In genomic region chr1:160108888-160109662, GRCh38 we compare ENCODE assay signal across 8 cellular contexts. TPM values are rescaled to one million over a fixed set of nuclear protein-coding genes. Genes with fewer than 3 reads are reported as not detected.
A peak's percentile ranks its signal among the peaks of the same experiment; 100 is the strongest.
DNase-seq lines count a peak whose midpoint lies in the region; ATAC-seq, FAIRE-seq and TF ChIP-seq lines count a peak whose summit lies in the region.

No MANE protein-coding gene starts in this region.

- no peak overlapping the region for H3K4me3 Mint-ChIP-seq in activated CD8-positive, alpha-beta memory T cell treated with anti-CD3 and anti-CD28 coated beads, Interleukin-2, amount 10 ng/mL, durations not matched to agents 7 days and 5 days
- no peak overlapping the region for H3K4me3 Mint-ChIP-seq in MCF 10A (ENCODE audit: unreplicated experiment)

- H3K27ac ChIP-seq in OCI-LY3 (ENCODE audit: low read length) (no peak overlapping the region), HepG2 (ENCODE audit: extremely low read length, insufficient read depth, low read length) (peak overlapping the region; percentile 70)

- H3K27ac Mint-ChIP-seq in activated CD8-positive, alpha-beta memory T cell treated with anti-CD3 and anti-CD28 coated beads, Interleukin-2, amount 10 ng/mL, durations not matched to agents 7 days and 5 days, result peak overlapping the region; percentile 20
- H3K27ac Mint-ChIP-seq in MCF 10A (ENCODE audit: low read depth, unreplicated experiment), result no peak overlapping the region

- H3K4me2 ChIP-seq in OCI-LY3 (ENCODE audit: low read length) (no peak overlapping the region), HepG2 (ENCODE audit: low read depth, low read length) (peak overlapping the region; percentile 79)

- no peaks in the 10 kb centered on the region for H3K9me3 Mint-ChIP-seq in activated CD8-positive, alpha-beta memory T cell treated with anti-CD3 and anti-CD28 coated beads, Interleukin-2, amount 10 ng/mL, durations not matched to agents 7 days and 5 days (ENCODE audit: low read depth)
- H3K9me3 Mint-ChIP-seq in MCF 10A (ENCODE audit: unreplicated experiment), result no peaks in the 10 kb centered on the region

- no peaks in the 10 kb centered on the region for H4K20me1 ChIP-seq in OCI-LY3 (ENCODE audit: insufficient read depth, low read length)
- no peaks in the 10 kb centered on the region for H4K20me1 ChIP-seq in HepG2 (ENCODE audit: insufficient read depth, low read length)

- H3K9ac ChIP-seq in OCI-LY3 (ENCODE audit: low read length), result no peak overlapping the region
- H3K9ac ChIP-seq in HepG2 (ENCODE audit: insufficient read depth, low read depth, low read length), result peak overlapping the region; percentile 24; the same call in 1 of the 2 replicates

- H3K4me3 ChIP-seq in OCI-LY3 (ENCODE audit: low read length) (no peak overlapping the region), HepG2 (replicated peaks in 1 of 3; ENCODE audit: insufficient read depth in 1 of 3, low read depth in 2 of 3, low read length in 3 of 3) (peak overlapping the region in 2 of 3 experiments; percentile 19 to 38; a peak in 2 of 6 replicates)

- H3K27me3 Mint-ChIP-seq in activated CD8-positive, alpha-beta memory T cell treated with anti-CD3 and anti-CD28 coated beads, Interleukin-2, amount 10 ng/mL, durations not matched to agents 7 days and 5 days, result no peaks in the 10 kb centered on the region
- no peaks in the 10 kb centered on the region for H3K27me3 Mint-ChIP-seq in MCF 10A (ENCODE audit: insufficient read depth, unreplicated experiment)

- peak; percentile 63 for DNase-seq in activated CD8-positive, alpha-beta memory T cell treated with anti-CD3 and anti-CD28 coated beads, Interleukin-2, amount 10 ng/mL, durations not matched to agents 7 days and 5 days
- DNase-seq in activated CD8-positive, alpha-beta memory T cell treated with anti-CD3 and anti-CD28 coated beads for 24 hours, result no peak
- DNase-seq in MCF 10A (ENCODE audit: unreplicated experiment) (peak; percentile 88), HepG2 (ENCODE audit: low spot score) (peak; percentile 80), NCI-H2081 treated with DMSO at 0.1 percent for 48 hours (lab: John Stamatoyannopoulos, UW) (no peak), omental fat pad (ENCODE audit: low spot score) (no peak)

- 0% methylated on average over 5 of the region's 6 CpGs for WGBS in HepG2 (ENCODE audit: low lambda C conversion rate)

- CTCF ChIA-PET in activated CD8-positive, alpha-beta memory T cell treated with anti-CD3 and anti-CD28 coated beads, Interleukin-2, amount 10 ng/mL, durations not matched to agents 7 days and 5 days (lab: Charles Lee), result interaction anchor here (1.0 to 2.2 kb wide), 9 partner anchors 8 to 183 kb away, joined by 3 to 11 read pairs (median 6); partner anchors contain the start of gene IGSF8
- CTCF ChIA-PET in MCF 10A (lab: Yijun Ruan, JAX), result interaction anchor here (0.5 to 13.2 kb wide), 28 partner anchors 8 to 307 kb away, joined by 3 to 243 read pairs (median 5); partner anchors contain the start of genes CASQ1, IGSF8 and PEA15
- CTCF ChIA-PET in HepG2 (lab: Yijun Ruan, JAX; ENCODE audit: low intra/inter-chr PET ratio, low total read pairs), result interaction anchor here (0.7 kb wide), 1 partner anchor 55 kb away, joined by 3 read pairs; no protein-coding TSS in a partner anchor

- TF ChIP-seq CTCF in OCI-LY3 (IDR thresholded peaks at IDR 0.05; ENCODE audit: low read depth, low read length) (peak; percentile 72), MCF 10A (IDR thresholded peaks at IDR 0.05; ENCODE audit: unreplicated experiment) (peak; percentile 52), HepG2 (CRISPR knock-in tag; IDR thresholded peaks at IDR 0.05) (peak; percentile 52), omental fat pad (IDR thresholded peaks at IDR 0.05) (no peak)

- 0 out of 2 replicates have a peak, but pooled peaks have one; percentile 12 for TF ChIP-seq RAD21 in HepG2 (CRISPR knock-in tag; IDR thresholded peaks at IDR 0.05)

- peak; percentile 79 for FAIRE-seq in HepG2 (lab: Jason Lieb, UNC)

- BruUV-seq in MCF 10A (replicated peaks; lab: Mats Ljungman, UMichigan) (no TSS peak), HepG2 (replicated peaks; lab: Mats Ljungman, UMichigan) (no TSS peak)

- no peak for TF ChIP-seq POLR2A in HepG2 (IDR thresholded peaks at IDR 0.05; ENCODE audit: insufficient read depth in 1 of 2, low read depth in 2 of 2, low read length in 2 of 2)

- H3K27me3 ChIP-seq in OCI-LY3 (ENCODE audit: low read depth, low read length), result peaks cover 5% of the 10 kb centered on the region; the same call in 1 of the 2 replicates
- no peaks in the 10 kb centered on the region for H3K27me3 ChIP-seq in HepG2 (ENCODE audit: control insufficient read depth in 1 of 2, insufficient read depth in 2 of 2, low read length in 2 of 2)

- no peaks in the 10 kb centered on the region for H3K36me3 Mint-ChIP-seq in activated CD8-positive, alpha-beta memory T cell treated with anti-CD3 and anti-CD28 coated beads, Interleukin-2, amount 10 ng/mL, durations not matched to agents 7 days and 5 days
- no peaks in the 10 kb centered on the region for H3K36me3 Mint-ChIP-seq in MCF 10A (ENCODE audit: insufficient read depth, unreplicated experiment)

- H3K4me1 Mint-ChIP-seq in activated CD8-positive, alpha-beta memory T cell treated with anti-CD3 and anti-CD28 coated beads, Interleukin-2, amount 10 ng/mL, durations not matched to agents 7 days and 5 days, result peaks cover 3% of the 10 kb centered on the region
- peaks cover 12% of the 10 kb centered on the region for H3K4me1 Mint-ChIP-seq in MCF 10A (ENCODE audit: insufficient read depth, unreplicated experiment)

- peaks cover 7% of the 10 kb centered on the region; the same call in 1 of the 2 replicates for H3K4me1 ChIP-seq in OCI-LY3 (ENCODE audit: low read length)
- H3K4me1 ChIP-seq in HepG2 (ENCODE audit: insufficient read depth, low read length), result peaks cover 75% of the 10 kb centered on the region

- peak; percentile 42 for ATAC-seq in activated CD8-positive, alpha-beta memory T cell treated with anti-CD3 and anti-CD28 coated beads, Interleukin-2, amount 10 ng/mL, durations not matched to agents 7 days and 5 days
- ATAC-seq in HepG2, result peak; percentile 77
- no peak for ATAC-seq in GM21825 (IDR thresholded peaks at IDR 0.05; ENCODE audit: unreplicated experiment)
- ATAC-seq in omental fat pad (ENCODE audit: low FRiP score), result no peak

- H3K36me3 ChIP-seq in OCI-LY3 (replicated peaks; ENCODE audit: low read depth, low read length) (no peaks in the 10 kb centered on the region), HepG2 (replicated peaks in 1 of 2; ENCODE audit: control insufficient read depth in 1 of 2, insufficient read depth in 2 of 2, low read length in 2 of 2) (no peaks in the 10 kb centered on the region; a peak in 1 of 5 replicates)

- H3K79me2 ChIP-seq in OCI-LY3 (ENCODE audit: low read length) (no peaks in the 10 kb centered on the region), HepG2 (ENCODE audit: insufficient read depth, low read length) (no peaks in the 10 kb centered on the region)

- POLR2A ChIA-PET in MCF 10A (lab: Yijun Ruan, JAX), result interaction anchor here (1.0 to 1.6 kb wide), 4 partner anchors 8 to 182 kb away, joined by 3 to 5 read pairs (median 4); partner anchors contain the start of genes IGSF8 and PEX19
- POLR2A ChIA-PET in HepG2 (lab: Yijun Ruan, JAX), result no interaction called here

- intact Hi-C loops in MCF 10A (cut with micrococcal nuclease), result no loop called here
- intact Hi-C loops in HepG2 (cut with micrococcal nuclease; ENCODE audit: unreplicated experiment), result loop anchor here (2.0 kb wide), 1 partner anchor 144 kb away; no protein-coding TSS in a partner anchor

- H2AFZ ChIP-seq in OCI-LY3 (ENCODE audit: low read depth, low read length), result peak overlapping the region; percentile 81
- no peak overlapping the region for H2AFZ ChIP-seq in HepG2 (ENCODE audit: low read length)

- no peaks in the 10 kb centered on the region for H3K9me3 ChIP-seq in OCI-LY3 (ENCODE audit: insufficient read depth, low read length)
- no peaks in the 10 kb centered on the region for H3K9me3 ChIP-seq in HepG2 (ENCODE audit: low read length)

- in situ Hi-C loops in HepG2 (cut with HindIII; ENCODE audit: extremely low pct_ligation_motif_present, low pct_unique_long_range_greater_than_20kb), result loop anchor here (10.0 kb wide), 1 partner anchor 106 kb away; no protein-coding TSS in a partner anchor

- TF ChIP-seq EP300 in HepG2 (IDR thresholded peaks at IDR 0.05; ENCODE audit: low read depth in 2 of 2, low read length in 2 of 2) (peak in 1 of 2 experiments; percentile 59; a peak in 1 of 4 replicates), HepG2 (CRISPR knock-in tag; IDR thresholded peaks at IDR 0.05; ENCODE audit: borderline replicate concordance) (no peak)

RNA-seq across cellular contexts. Expression of gene ATP1A2, which starts 6.5 kb away (rescaled TPM):
- total RNA-seq in activated CD8-positive, alpha-beta memory T cell treated with anti-CD3 and anti-CD28 coated beads, Interleukin-2, amount 10 ng/mL, durations not matched to agents 7 days and 5 days, result not detected
- total RNA-seq in MCF 10A (2022) (0.07 TPM in 1 of 2 replicates, not detected in the other), HepG2 (2016; rRNA removed; fragmentation: Illumina TruSeq; extraction: Trizol) (not detected in 2 replicates), omental fat pad (10 to 100 TPM; 45.5 to 91.1 (median 76.3) TPM)
- total RNA-seq in HepG2 (2016; cell fraction: cytosol; rRNA removed; fragmentation: Illumina TruSeq; extraction: Trizol; ENCODE audit: low read depth), result not detected in 2 replicates
- total RNA-seq in HepG2 (2016; cell fraction: insoluble cytoplasmic fraction; rRNA removed; fragmentation: Illumina TruSeq; extraction: Trizol), result 0.02 TPM in 1 of 2 replicates, not detected in the other
- 0.03 TPM in 1 of 2 replicates, not detected in the other for total RNA-seq in HepG2 (2016; cell fraction: membrane; rRNA removed; fragmentation: Illumina TruSeq; extraction: Trizol)
- not detected in 2 replicates for total RNA-seq in HepG2 (2016; cell fraction: nucleus; rRNA removed; fragmentation: Illumina TruSeq; extraction: Trizol)
- polyA plus RNA-seq in HepG2 (2011; rRNA removed), result 0.16 TPM in 2 replicates
- polyA plus RNA-seq in HepG2 (2011; cell fraction: cytosol; rRNA removed), result 0.04 and 0.16 TPM in 2 replicates
- polyA plus RNA-seq in HepG2 (2011; cell fraction: nucleus; rRNA removed), result 0.50 and 1.3 TPM in 2 replicates
- 0.16 and 0.95 TPM in 2 replicates for polyA plus RNA-seq in HepG2 (2012)
- not detected in 2 replicates for polyA plus RNA-seq in HepG2 (2016; cell fraction: cytosol; fragmentation: Illumina TruSeq; extraction: Trizol; ENCODE audit: low read depth)
- polyA plus RNA-seq in HepG2 (2016; cell fraction: insoluble cytoplasmic fraction; fragmentation: Illumina TruSeq; extraction: Trizol; ENCODE audit: low read depth), result not detected in 2 replicates
- polyA plus RNA-seq in HepG2 (2016; cell fraction: membrane; fragmentation: Illumina TruSeq; extraction: Trizol; ENCODE audit: low read depth), result not detected in 2 replicates
- polyA plus RNA-seq in HepG2 (2016; cell fraction: nucleus; fragmentation: Illumina TruSeq; extraction: Trizol; ENCODE audit: insufficient read depth, low read depth), result not detected in 2 replicates
- polyA minus RNA-seq in HepG2 (2011; rRNA and poly(A)+ RNA removed; ENCODE audit: low replicate concordance), result 0.07 and 0.44 TPM in 2 replicates
- polyA minus RNA-seq in HepG2 (2011; cell fraction: cytosol; rRNA and poly(A)+ RNA removed), result 0.18 and 0.79 TPM in 2 replicates
- polyA minus RNA-seq in HepG2 (2011; cell fraction: nucleus; rRNA and poly(A)+ RNA removed), result 0.26 and 0.37 TPM in 2 replicates

RNA-seq across cellular contexts. Expression of gene IGSF8, which starts 10.7 kb away (rescaled TPM):
- total RNA-seq in activated CD8-positive, alpha-beta memory T cell treated with anti-CD3 and anti-CD28 coated beads, Interleukin-2, amount 10 ng/mL, durations not matched to agents 7 days and 5 days, result 10 to 100 TPM; 30.9 to 35.0 TPM
- total RNA-seq in MCF 10A (2022) (13.8 and 19.7 TPM in 2 replicates), HepG2 (2016; rRNA removed; fragmentation: Illumina TruSeq; extraction: Trizol) (8.0 and 24.0 TPM in 2 replicates), omental fat pad (10 to 100 TPM; 17.5 to 20.5 (median 18.6) TPM)
- 1.8 and 1.9 TPM in 2 replicates for total RNA-seq in HepG2 (2016; cell fraction: cytosol; rRNA removed; fragmentation: Illumina TruSeq; extraction: Trizol; ENCODE audit: low read depth)
- 7.7 and 25.9 TPM in 2 replicates for total RNA-seq in HepG2 (2016; cell fraction: insoluble cytoplasmic fraction; rRNA removed; fragmentation: Illumina TruSeq; extraction: Trizol)
- 3.4 and 4.0 TPM in 2 replicates for total RNA-seq in HepG2 (2016; cell fraction: membrane; rRNA removed; fragmentation: Illumina TruSeq; extraction: Trizol)
- total RNA-seq in HepG2 (2016; cell fraction: nucleus; rRNA removed; fragmentation: Illumina TruSeq; extraction: Trizol), result 24.1 and 29.5 TPM in 2 replicates
- 41.0 and 52.1 TPM in 2 replicates for polyA plus RNA-seq in HepG2 (2011; rRNA removed)
- 36.7 and 58.5 TPM in 2 replicates for polyA plus RNA-seq in HepG2 (2011; cell fraction: cytosol; rRNA removed)
- 81.8 and 93.4 TPM in 2 replicates for polyA plus RNA-seq in HepG2 (2011; cell fraction: nucleus; rRNA removed)
- 24.4 and 32.1 TPM in 2 replicates for polyA plus RNA-seq in HepG2 (2012)
- 1.6 and 1.8 TPM in 2 replicates for polyA plus RNA-seq in HepG2 (2016; cell fraction: cytosol; fragmentation: Illumina TruSeq; extraction: Trizol; ENCODE audit: low read depth)
- polyA plus RNA-seq in HepG2 (2016; cell fraction: insoluble cytoplasmic fraction; fragmentation: Illumina TruSeq; extraction: Trizol; ENCODE audit: low read depth), result 7.6 and 8.9 TPM in 2 replicates
- 2.6 and 3.2 TPM in 2 replicates for polyA plus RNA-seq in HepG2 (2016; cell fraction: membrane; fragmentation: Illumina TruSeq; extraction: Trizol; ENCODE audit: low read depth)
- polyA plus RNA-seq in HepG2 (2016; cell fraction: nucleus; fragmentation: Illumina TruSeq; extraction: Trizol; ENCODE audit: insufficient read depth, low read depth), result 46.1 TPM in 2 replicates
- polyA minus RNA-seq in HepG2 (2011; rRNA and poly(A)+ RNA removed; ENCODE audit: low replicate concordance), result 27.5 and 60.2 TPM in 2 replicates
- 25.5 and 26.7 TPM in 2 replicates for polyA minus RNA-seq in HepG2 (2011; cell fraction: cytosol; rRNA and poly(A)+ RNA removed)
- 11.6 and 14.0 TPM in 2 replicates for polyA minus RNA-seq in HepG2 (2011; cell fraction: nucleus; rRNA and poly(A)+ RNA removed)

RNA-seq across cellular contexts. Expression of gene KCNJ9, which starts 27.7 kb away (rescaled TPM):
- total RNA-seq in activated CD8-positive, alpha-beta memory T cell treated with anti-CD3 and anti-CD28 coated beads, Interleukin-2, amount 10 ng/mL, durations not matched to agents 7 days and 5 days, result not detected
- total RNA-seq in MCF 10A (2022) (0.07 TPM in 1 of 2 replicates, not detected in the other), HepG2 (2016; rRNA removed; fragmentation: Illumina TruSeq; extraction: Trizol) (not detected in 2 replicates), omental fat pad (not detected)
- not detected in 2 replicates for total RNA-seq in HepG2 (2016; cell fraction: cytosol; rRNA removed; fragmentation: Illumina TruSeq; extraction: Trizol; ENCODE audit: low read depth)
- total RNA-seq in HepG2 (2016; cell fraction: insoluble cytoplasmic fraction; rRNA removed; fragmentation: Illumina TruSeq; extraction: Trizol), result not detected in 2 replicates
- total RNA-seq in HepG2 (2016; cell fraction: membrane; rRNA removed; fragmentation: Illumina TruSeq; extraction: Trizol), result not detected in 2 replicates
- total RNA-seq in HepG2 (2016; cell fraction: nucleus; rRNA removed; fragmentation: Illumina TruSeq; extraction: Trizol), result not detected in 2 replicates
- polyA plus RNA-seq in HepG2 (2011; rRNA removed), result not detected in 2 replicates
- polyA plus RNA-seq in HepG2 (2011; cell fraction: cytosol; rRNA removed), result 0.01 TPM in 1 of 2 replicates, not detected in the other
- polyA plus RNA-seq in HepG2 (2011; cell fraction: nucleus; rRNA removed), result 0.03 and 0.06 TPM in 2 replicates
- not detected in 2 replicates for polyA plus RNA-seq in HepG2 (2012)
- not detected in 2 replicates for polyA plus RNA-seq in HepG2 (2016; cell fraction: cytosol; fragmentation: Illumina TruSeq; extraction: Trizol; ENCODE audit: low read depth)
- not detected in 2 replicates for polyA plus RNA-seq in HepG2 (2016; cell fraction: insoluble cytoplasmic fraction; fragmentation: Illumina TruSeq; extraction: Trizol; ENCODE audit: low read depth)
- polyA plus RNA-seq in HepG2 (2016; cell fraction: membrane; fragmentation: Illumina TruSeq; extraction: Trizol; ENCODE audit: low read depth), result not detected in 2 replicates
- polyA plus RNA-seq in HepG2 (2016; cell fraction: nucleus; fragmentation: Illumina TruSeq; extraction: Trizol; ENCODE audit: insufficient read depth, low read depth), result not detected in 2 replicates
- polyA minus RNA-seq in HepG2 (2011; rRNA and poly(A)+ RNA removed; ENCODE audit: low replicate concordance), result not detected in 2 replicates
- not detected in 2 replicates for polyA minus RNA-seq in HepG2 (2011; cell fraction: cytosol; rRNA and poly(A)+ RNA removed)
- not detected in 2 replicates for polyA minus RNA-seq in HepG2 (2011; cell fraction: nucleus; rRNA and poly(A)+ RNA removed)

RNA-seq across cellular contexts. Expression of gene KCNJ10, which starts 39.1 kb away (rescaled TPM):
- total RNA-seq in activated CD8-positive, alpha-beta memory T cell treated with anti-CD3 and anti-CD28 coated beads, Interleukin-2, amount 10 ng/mL, durations not matched to agents 7 days and 5 days, result not detected
- total RNA-seq in MCF 10A (2022), result not detected in 2 replicates
- 4.1 and 4.4 TPM in 2 replicates for total RNA-seq in HepG2 (2016; rRNA removed; fragmentation: Illumina TruSeq; extraction: Trizol)
- 1.3 and 1.6 TPM in 2 replicates for total RNA-seq in HepG2 (2016; cell fraction: cytosol; rRNA removed; fragmentation: Illumina TruSeq; extraction: Trizol; ENCODE audit: low read depth)
- 3.2 and 4.0 TPM in 2 replicates for total RNA-seq in HepG2 (2016; cell fraction: insoluble cytoplasmic fraction; rRNA removed; fragmentation: Illumina TruSeq; extraction: Trizol)
- 3.8 and 4.4 TPM in 2 replicates for total RNA-seq in HepG2 (2016; cell fraction: membrane; rRNA removed; fragmentation: Illumina TruSeq; extraction: Trizol)
- total RNA-seq in HepG2 (2016; cell fraction: nucleus; rRNA removed; fragmentation: Illumina TruSeq; extraction: Trizol), result 8.4 and 9.2 TPM in 2 replicates
- 9.9 and 10.3 TPM in 2 replicates for polyA plus RNA-seq in HepG2 (2011; rRNA removed)
- 5.4 and 7.7 TPM in 2 replicates for polyA plus RNA-seq in HepG2 (2011; cell fraction: cytosol; rRNA removed)
- 16.5 and 20.7 TPM in 2 replicates for polyA plus RNA-seq in HepG2 (2011; cell fraction: nucleus; rRNA removed)
- polyA plus RNA-seq in HepG2 (2012), result 3.2 and 4.8 TPM in 2 replicates
- 1.4 and 1.8 TPM in 2 replicates for polyA plus RNA-seq in HepG2 (2016; cell fraction: cytosol; fragmentation: Illumina TruSeq; extraction: Trizol; ENCODE audit: low read depth)
- polyA plus RNA-seq in HepG2 (2016; cell fraction: insoluble cytoplasmic fraction; fragmentation: Illumina TruSeq; extraction: Trizol; ENCODE audit: low read depth), result 6.3 and 7.5 TPM in 2 replicates
- polyA plus RNA-seq in HepG2 (2016; cell fraction: membrane; fragmentation: Illumina TruSeq; extraction: Trizol; ENCODE audit: low read depth), result 3.7 and 3.9 TPM in 2 replicates
- 20.4 and 22.0 TPM in 2 replicates for polyA plus RNA-seq in HepG2 (2016; cell fraction: nucleus; fragmentation: Illumina TruSeq; extraction: Trizol; ENCODE audit: insufficient read depth, low read depth)
- polyA minus RNA-seq in HepG2 (2011; rRNA and poly(A)+ RNA removed; ENCODE audit: low replicate concordance), result 34.8 TPM in 1 of 2 replicates, not detected in the other
- polyA minus RNA-seq in HepG2 (2011; cell fraction: cytosol; rRNA and poly(A)+ RNA removed), result 4.8 and 5.5 TPM in 2 replicates
- 6.7 and 8.1 TPM in 2 replicates for polyA minus RNA-seq in HepG2 (2011; cell fraction: nucleus; rRNA and poly(A)+ RNA removed)
- total RNA-seq in omental fat pad, result not detected

RNA-seq across cellular contexts. Expression of gene ATP1A4, which starts 42.3 kb away (rescaled TPM):
- under 1 TPM in 1 of 2 experiments, not detected in 1; 0.40 TPM for total RNA-seq in activated CD8-positive, alpha-beta memory T cell treated with anti-CD3 and anti-CD28 coated beads, Interleukin-2, amount 10 ng/mL, durations not matched to agents 7 days and 5 days
- total RNA-seq in MCF 10A (2022), result not detected in 2 replicates
- not detected in 2 replicates for total RNA-seq in HepG2 (2016; rRNA removed; fragmentation: Illumina TruSeq; extraction: Trizol)
- total RNA-seq in HepG2 (2016; cell fraction: cytosol; rRNA removed; fragmentation: Illumina TruSeq; extraction: Trizol; ENCODE audit: low read depth), result not detected in 2 replicates
- total RNA-seq in HepG2 (2016; cell fraction: insoluble cytoplasmic fraction; rRNA removed; fragmentation: Illumina TruSeq; extraction: Trizol), result not detected in 2 replicates
- not detected in 2 replicates for total RNA-seq in HepG2 (2016; cell fraction: membrane; rRNA removed; fragmentation: Illumina TruSeq; extraction: Trizol)
- not detected in 2 replicates for total RNA-seq in HepG2 (2016; cell fraction: nucleus; rRNA removed; fragmentation: Illumina TruSeq; extraction: Trizol)
- not detected in 2 replicates for polyA plus RNA-seq in HepG2 (2011; rRNA removed)
- not detected in 2 replicates for polyA plus RNA-seq in HepG2 (2011; cell fraction: cytosol; rRNA removed)
- not detected in 2 replicates for polyA plus RNA-seq in HepG2 (2011; cell fraction: nucleus; rRNA removed)
- polyA plus RNA-seq in HepG2 (2012), result not detected in 2 replicates
- polyA plus RNA-seq in HepG2 (2016; cell fraction: cytosol; fragmentation: Illumina TruSeq; extraction: Trizol; ENCODE audit: low read depth), result not detected in 2 replicates
- polyA plus RNA-seq in HepG2 (2016; cell fraction: insoluble cytoplasmic fraction; fragmentation: Illumina TruSeq; extraction: Trizol; ENCODE audit: low read depth), result not detected in 2 replicates
- not detected in 2 replicates for polyA plus RNA-seq in HepG2 (2016; cell fraction: membrane; fragmentation: Illumina TruSeq; extraction: Trizol; ENCODE audit: low read depth)
- not detected in 2 replicates for polyA plus RNA-seq in HepG2 (2016; cell fraction: nucleus; fragmentation: Illumina TruSeq; extraction: Trizol; ENCODE audit: insufficient read depth, low read depth)
- not detected in 2 replicates for polyA minus RNA-seq in HepG2 (2011; rRNA and poly(A)+ RNA removed; ENCODE audit: low replicate concordance)
- not detected in 2 replicates for polyA minus RNA-seq in HepG2 (2011; cell fraction: cytosol; rRNA and poly(A)+ RNA removed)
- not detected in 2 replicates for polyA minus RNA-seq in HepG2 (2011; cell fraction: nucleus; rRNA and poly(A)+ RNA removed)
- total RNA-seq in omental fat pad, result 1 to 10 TPM in 1 of 4 donors, under 1 TPM in 1, not detected in 2; 0.47 to 1.6 TPM

Comparison
In these comparisons a context has a peak if more than half of its experiments do, and no peak if none do; other contexts are left out.
1. DNase-seq: peak in activated CD8-positive, alpha-beta memory T cell treated with anti-CD3 and anti-CD28 coated beads, Interleukin-2, amount 10 ng/mL, durations not matched to agents 7 days and 5 days (single experiment), MCF 10A (single experiment) and HepG2 (single experiment); none in activated CD8-positive, alpha-beta memory T cell treated with anti-CD3 and anti-CD28 coated beads for 24 hours (single experiment), NCI-H2081 treated with DMSO at 0.1 percent for 48 hours (single experiment) and omental fat pad (single experiment).
2. ATAC-seq: peak in activated CD8-positive, alpha-beta memory T cell treated with anti-CD3 and anti-CD28 coated beads, Interleukin-2, amount 10 ng/mL, durations not matched to agents 7 days and 5 days (single experiment) and HepG2 (single experiment); none in GM21825 (single experiment) and omental fat pad (single experiment).
3. CTCF ChIP-seq: peak in OCI-LY3 (single experiment), MCF 10A (single experiment) and HepG2 (single experiment); none in omental fat pad (0 of 3).
4. RNA of gene ATP1A2, which starts 6.5 kb away (total RNA-seq): 45.5 to 91.1 TPM in omental fat pad; 0.07 TPM in MCF 10A, not detected in activated CD8-positive, alpha-beta memory T cell treated with anti-CD3 and anti-CD28 coated beads, Interleukin-2, amount 10 ng/mL, durations not matched to agents 7 days and 5 days and 0.02 to 0.03 TPM in HepG2; every median in the first group is over 10 times any median in the second.